20 cellular contexts compared by ENCODE assay signal in the genomic region with DNA sequence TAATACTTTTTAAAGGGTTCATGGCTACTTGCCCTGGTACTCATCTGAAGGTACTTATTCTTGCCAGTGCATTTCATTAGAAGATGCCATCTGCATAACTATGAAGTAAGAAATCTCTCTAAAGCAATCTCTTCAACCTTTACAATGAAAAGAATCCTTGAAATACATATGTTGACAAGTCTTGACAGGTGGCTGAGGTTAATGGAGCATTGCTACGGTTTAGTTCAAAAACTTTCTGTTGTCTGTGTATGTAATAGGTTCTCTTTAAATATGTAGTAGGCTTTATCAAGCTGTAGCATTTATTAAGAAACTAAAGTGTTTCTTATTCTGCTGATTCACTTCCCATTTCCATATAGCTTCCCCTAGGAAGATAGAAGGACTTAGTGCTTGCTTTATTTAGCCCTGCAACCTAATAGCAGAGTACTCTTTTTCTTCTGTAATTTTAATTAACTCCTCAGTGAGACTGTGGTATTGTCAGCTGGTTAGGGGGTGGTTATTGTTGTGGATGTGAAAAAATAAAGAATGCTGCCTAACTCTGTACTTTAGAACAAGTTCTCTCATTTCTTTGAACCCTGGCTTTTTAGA. TPM values are rescaled to one million over a fixed set of nuclear protein-coding genes. Genes with fewer than 3 reads are reported as not detected.
A peak's percentile ranks its signal among the peaks of the same experiment; 100 is the strongest.
DNase-seq lines count a peak whose midpoint lies in the region; ATAC-seq and TF ChIP-seq lines count a peak whose summit lies in the region.
"Had no signal": no experiment of that assay in that cellular context is flagged by ENCODE, and none has a peak within 500 bp of the region (broad histone marks: within the 10 kb centered on the region; RNA-seq: fewer than 3 reads in every experiment).

No MANE protein-coding gene starts in this region.

- H3K27ac ChIP-seq in breast epithelium, result no peak overlapping the region
- peak overlapping the region; percentile 59 for H3K27ac ChIP-seq in epithelial cell of prostate
- H3K27ac ChIP-seq in coronary artery, result no peak overlapping the region
- H3K27ac ChIP-seq: colonic mucosa, hepatocyte, right lobe of liver, uterus had no signal

- H3K27me3 ChIP-seq in breast epithelium, result no peaks in the 10 kb centered on the region
- H3K27me3 ChIP-seq: colonic mucosa, hepatocyte, right lobe of liver, uterus had no signal

- no peak for TF ChIP-seq CTCF in MCF 10A (IDR thresholded peaks at IDR 0.05; ENCODE audit: unreplicated experiment)
- TF ChIP-seq CTCF in breast epithelium (IDR thresholded peaks at IDR 0.05), result no peak
- no peak for TF ChIP-seq CTCF in coronary artery (IDR thresholded peaks at IDR 0.05)
- no peak for TF ChIP-seq CTCF in mucosa of descending colon (IDR thresholded peaks at IDR 0.05)

- TSS peak; percentile 11 for BruUV-seq in MCF 10A (replicated peaks; lab: Mats Ljungman, UMichigan)

- POLR2A ChIA-PET in MCF 10A (lab: Yijun Ruan, JAX), result interaction anchor here (0.6 to 2.4 kb wide), 6 partner anchors 11 to 459 kb away, joined by 3 to 11 read pairs (median 5); partner anchors contain the start of gene SLAIN2

- ATAC-seq in left colon, result no peak
- no peak for ATAC-seq in mucosa of descending colon
- ATAC-seq: right lobe of liver had no signal

- H3K36me3 Mint-ChIP-seq in MCF 10A (ENCODE audit: insufficient read depth, unreplicated experiment), result peaks cover 32% of the 10 kb centered on the region

- no peaks in the 10 kb centered on the region for H3K4me1 ChIP-seq in breast epithelium
- H3K4me1 ChIP-seq in mucosa of descending colon (ENCODE audit: low read depth), result peaks cover 8% of the 10 kb centered on the region
- H3K4me1 ChIP-seq: colonic mucosa, uterus had no signal

- no peak for DNase-seq in MCF 10A (ENCODE audit: unreplicated experiment)
- DNase-seq in breast epithelium (ENCODE audit: low spot score in 2 of 2), result no peak
- peak; percentile 46 for DNase-seq in OCI-M1 (lab: John Stamatoyannopoulos, UW)
- peak; percentile 31 for DNase-seq in epithelial cell of prostate (ENCODE audit: low read depth, low spot score)
- DNase-seq in coronary artery (ENCODE audit: low spot score), result no peak
- no peak for DNase-seq in left colon
- DNase-seq in iPS-NIHi11 (ENCODE audit: low spot score), result no peak
- DNase-seq in mucosa of descending colon, result no peak
- DNase-seq: activated CD4-positive, alpha-beta T cell treated with anti-CD3 and anti-CD28 coated beads, Interleukin-2, amount 50 U/mL, for 4 hours; colonic mucosa; KG1; NCI-H1694 treated with DMSO at 0.1 percent for 48 hours; NCI-H510A treated with DMSO at 0.1 percent for 48 hours; right lobe of liver; RPMI8226; T-helper 9 cell; uterus had no signal

- intact Hi-C loops in MCF 10A (cut with micrococcal nuclease), result no loop called here
- intact Hi-C loops in breast epithelium (cut with DNase I; ENCODE audit: low total_unique reads), result no loop called here
- intact Hi-C loops in left colon (cut with DNase I, micrococcal nuclease), result no loop called here
- intact Hi-C loops in mucosa of descending colon (cut with DNase I, micrococcal nuclease), result no loop called here

- H3K9me3 Mint-ChIP-seq in MCF 10A (ENCODE audit: unreplicated experiment), result no peaks in the 10 kb centered on the region
- H3K9me3 Mint-ChIP-seq: stimulated activated naive CD8-positive, alpha-beta T cell treated with anti-CD3 and anti-CD28 coated beads, Interleukin-15, Interleukin-2, amounts not matched to agents 100 ng/mL and 50 ng/mL, for 24 hours had no signal

- H3K4me1 Mint-ChIP-seq in MCF 10A (ENCODE audit: insufficient read depth, unreplicated experiment), result peaks cover 15% of the 10 kb centered on the region

- no peak overlapping the region for H3K4me3 ChIP-seq in breast epithelium
- H3K4me3 ChIP-seq in coronary artery, result no peak overlapping the region
- no peak overlapping the region for H3K4me3 ChIP-seq in mucosa of descending colon
- H3K4me3 ChIP-seq: colonic mucosa, HAP-1, hepatocyte, right lobe of liver, uterus had no signal

- H3K36me3 ChIP-seq in breast epithelium (peaks cover 18% of the 10 kb centered on the region), mucosa of descending colon (ENCODE audit: low read depth) (no peaks in the 10 kb centered on the region)
- H3K36me3 ChIP-seq: colonic mucosa, uterus had no signal

- H3K9me3 ChIP-seq in breast epithelium (no peaks in the 10 kb centered on the region), mucosa of descending colon (no peaks in the 10 kb centered on the region)
- H3K9me3 ChIP-seq: colonic mucosa, HAP-1, right lobe of liver, uterus had no signal

- no peak for TF ChIP-seq POLR2A in breast epithelium (IDR thresholded peaks at IDR 0.05)

- CTCF ChIA-PET in MCF 10A (lab: Yijun Ruan, JAX), result interaction anchor here (0.7 to 1.0 kb wide), 4 partner anchors 9 to 639 kb away, joined by 3 to 7 read pairs (median 4); no protein-coding TSS in a partner anchor

- no peak overlapping the region for H3K4me3 Mint-ChIP-seq in MCF 10A (ENCODE audit: unreplicated experiment)
- H3K4me3 Mint-ChIP-seq: stimulated activated naive CD8-positive, alpha-beta T cell treated with anti-CD3 and anti-CD28 coated beads, Interleukin-15, Interleukin-2, amounts not matched to agents 100 ng/mL and 50 ng/mL, for 24 hours had no signal

- peak overlapping the region; percentile 54 for H3K27ac Mint-ChIP-seq in MCF 10A (ENCODE audit: low read depth, unreplicated experiment)
- H3K27ac Mint-ChIP-seq: stimulated activated naive CD8-positive, alpha-beta T cell treated with anti-CD3 and anti-CD28 coated beads, Interleukin-15, Interleukin-2, amounts not matched to agents 100 ng/mL and 50 ng/mL, for 24 hours had no signal

- H3K27me3 Mint-ChIP-seq in MCF 10A (ENCODE audit: insufficient read depth, unreplicated experiment), result no peaks in the 10 kb centered on the region
- H3K27me3 Mint-ChIP-seq: stimulated activated naive CD8-positive, alpha-beta T cell treated with anti-CD3 and anti-CD28 coated beads, Interleukin-15, Interleukin-2, amounts not matched to agents 100 ng/mL and 50 ng/mL, for 24 hours had no signal

RNA-seq across cellular contexts. Expression of gene SLAIN2, which starts 39.3 kb away (rescaled TPM):
- total RNA-seq in MCF 10A (2022), result 74.0 and 81.6 TPM in 2 replicates
- total RNA-seq in breast epithelium, result 10 to 100 TPM; 41.6 to 76.6 (median 76.5) TPM
- 10 to 100 TPM; 90.1 to 94.4 TPM for total RNA-seq in left colon
- total RNA-seq in mucosa of descending colon, result 100 to 1,000 TPM in 1 of 3 donors, 10 to 100 TPM in 2; 73.5 to 153 (median 90.6) TPM

Comparison
In these comparisons a context has a peak if more than half of its experiments do, and no peak if none do; other contexts are left out.
1. DNase-seq: peak in OCI-M1 (single experiment) and epithelial cell of prostate (single experiment); none in MCF 10A (single experiment), breast epithelium (0 of 2), coronary artery (single experiment), left colon (0 of 2), iPS-NIHi11 (single experiment) and mucosa of descending colon (0 of 3).